1 cellular context compared by ENCODE assay signal in the genomic region with DNA sequence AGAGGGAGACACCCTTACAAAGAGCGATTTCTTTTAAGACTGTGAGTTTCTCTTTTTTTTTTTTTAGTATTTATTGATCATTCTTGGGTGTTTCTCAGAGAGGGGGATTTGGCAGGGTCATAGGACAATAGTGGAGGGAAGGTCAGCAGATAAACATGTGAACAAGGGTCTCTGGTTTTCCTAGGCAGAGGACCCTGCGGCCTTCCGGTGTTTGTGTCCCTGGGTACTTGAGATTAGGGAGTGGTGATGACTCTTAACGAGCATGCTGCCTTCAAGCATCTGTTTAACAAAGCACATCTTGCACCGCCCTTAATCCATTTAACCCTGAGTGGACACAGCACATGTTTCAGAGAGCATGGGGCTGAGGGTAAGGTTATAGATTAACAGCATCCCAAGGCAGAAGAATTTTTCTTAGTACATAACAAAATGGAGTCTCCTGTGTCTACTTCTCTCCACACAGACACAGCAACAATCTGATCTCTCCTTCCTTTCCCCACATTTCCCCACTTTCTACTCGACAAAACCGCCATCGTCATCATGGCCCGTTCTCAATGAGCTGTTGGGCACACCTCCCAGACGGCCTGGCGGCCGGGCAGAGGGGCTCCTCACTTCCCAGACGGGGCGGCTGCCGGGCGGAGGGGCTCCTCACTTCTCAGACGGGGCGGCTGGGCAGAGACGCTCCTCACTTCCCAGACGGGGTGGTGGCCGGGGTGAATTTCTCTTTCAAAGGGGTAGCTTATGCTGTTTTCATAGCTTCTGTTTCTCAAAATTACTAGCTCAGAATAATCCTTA. TPM values are rescaled to one million over a fixed set of nuclear protein-coding genes. Genes with fewer than 3 reads are reported as not detected.
"Had no signal": no experiment of that assay in that cellular context is flagged by ENCODE, and none has a peak within 500 bp of the region (broad histone marks: within the 10 kb centered on the region; RNA-seq: fewer than 3 reads in every experiment).

No MANE protein-coding gene starts in this region.

RNA-seq across cellular contexts. Expression of a gene that starts 13.4 kb away (rescaled TPM):
- total RNA-seq: LHCN-M2 had no signal
